12 cellular contexts compared by ENCODE assay signal in the genomic region with DNA sequence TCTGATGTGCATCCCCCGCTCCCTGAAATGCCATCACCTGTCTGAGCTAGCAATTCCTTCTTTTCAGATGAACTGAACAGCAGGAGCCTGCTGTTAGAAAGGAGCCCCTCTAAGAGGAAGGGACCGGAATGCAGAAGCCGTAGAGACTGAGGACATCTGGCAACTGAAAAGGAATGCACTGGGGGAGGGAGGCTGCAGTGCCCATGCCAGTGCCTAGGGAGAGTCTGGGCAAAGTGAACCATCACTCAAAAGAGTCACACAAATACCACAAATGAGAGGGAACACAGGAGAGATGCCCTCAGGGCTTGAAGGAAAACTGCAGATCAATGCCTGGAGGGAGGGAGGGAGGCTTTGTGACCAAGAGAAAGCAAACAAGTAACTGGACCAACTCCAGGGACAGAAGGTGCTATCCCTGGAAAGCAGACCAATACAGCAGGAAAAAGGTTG.
DNase-seq lines count a peak whose midpoint lies in the region; ATAC-seq and TF ChIP-seq lines count a peak whose summit lies in the region.
"Had no signal": no experiment of that assay in that cellular context is flagged by ENCODE, and none has a peak within 500 bp of the region (broad histone marks: within the 10 kb centered on the region; RNA-seq: fewer than 3 reads in every experiment).

No MANE protein-coding gene starts in this region.

- H3K4me2 ChIP-seq in PC-3 (ENCODE audit: low read length) = peak overlapping the region; percentile 42; the same call in 1 of the 2 replicates

- H3K9me3 ChIP-seq in heart left ventricle = no peaks in the 10 kb centered on the region
- no peaks in the 10 kb centered on the region for H3K9me3 ChIP-seq in right atrium auricular region
- no peaks in the 10 kb centered on the region for H3K9me3 ChIP-seq in PC-3 (ENCODE audit: low read length)
- H3K9me3 ChIP-seq in upper lobe of right lung = no peaks in the 10 kb centered on the region
- H3K9me3 ChIP-seq: neutrophil had no signal

- H2AFZ ChIP-seq in PC-3 (ENCODE audit: low read length) = no peak overlapping the region

- H3F3A ChIP-seq in PC-3 (ENCODE audit: low read length, unreplicated experiment) = no peaks in the 10 kb centered on the region

- H3K9me2 ChIP-seq in PC-3 (replicated peaks; ENCODE audit: low read length) = no peaks in the 10 kb centered on the region

- peaks cover 0 to 45% (median 26%) of the 10 kb centered on the region in 9 donors for H3K36me3 ChIP-seq in heart left ventricle
- peaks cover 14% of the 10 kb centered on the region for H3K36me3 ChIP-seq in right atrium auricular region
- peaks cover 30% of the 10 kb centered on the region for H3K36me3 ChIP-seq in PC-3 (ENCODE audit: low read depth, low read length)
- H3K36me3 ChIP-seq in upper lobe of right lung = peaks cover 33% of the 10 kb centered on the region

- CTCF ChIA-PET in PC-3 (lab: Charles Lee) = no interaction called here
- CTCF ChIA-PET in activated naive CD4-positive, alpha-beta T cell treated with anti-CD3 and anti-CD28 coated beads, Interleukin-2, amount 10 ng/mL, durations not matched to agents 7 days and 5 days (lab: Charles Lee) = no interaction called here

- TF ChIP-seq POLR2A in heart left ventricle (IDR thresholded peaks at IDR 0.05) = no peak

- DNase-seq in heart left ventricle (no peak), right atrium auricular region (ENCODE audit: low spot score) (no peak), PC-3 (peak; percentile 95), iPS DF 4.7 (ENCODE audit: extremely low read depth, low spot score) (peak; percentile 64), upper lobe of right lung (no peak)
- no peak for DNase-seq in activated naive CD4-positive, alpha-beta T cell treated with anti-CD3 and anti-CD28 coated beads, Interleukin-2, amount 10 ng/mL, durations not matched to agents 7 days and 5 days
- DNase-seq: activated T-cell treated with anti-CD3 and anti-CD28 coated beads, Interleukin-2, amount 50 U/mL, for 4 hours; dermis blood vessel endothelial cell; hippocampal formation had no signal

- H3K36me3 Mint-ChIP-seq in activated naive CD4-positive, alpha-beta T cell treated with anti-CD3 and anti-CD28 coated beads, Interleukin-2, amount 10 ng/mL, durations not matched to agents 7 days and 5 days = no peaks in the 10 kb centered on the region

- WGBS in heart left ventricle, 4 donors = 57 to 66% (median 62%) methylated on average over 3 of the region's 3 CpGs

- H3K4me3 Mint-ChIP-seq in activated naive CD4-positive, alpha-beta T cell treated with anti-CD3 and anti-CD28 coated beads, Interleukin-2, amount 10 ng/mL, durations not matched to agents 7 days and 5 days = no peak overlapping the region
- H3K4me3 Mint-ChIP-seq: activated T-cell treated with anti-CD3 and anti-CD28 coated beads, Interleukin-2, amount 50 U/mL, for 4 hours had no signal

- peak in 3 of 4 donors; percentile 31 to 53 (median 42) for ATAC-seq in heart left ventricle
- peak; percentile 84 for ATAC-seq in PC-3
- ATAC-seq in upper lobe of right lung = peak; percentile 51
- ATAC-seq in HG03108 (IDR thresholded peaks at IDR 0.05; ENCODE audit: unreplicated experiment) = no peak
- no peak for ATAC-seq in GM18517 (IDR thresholded peaks at IDR 0.05; ENCODE audit: unreplicated experiment)
- ATAC-seq: activated T-cell treated with anti-CD3 and anti-CD28 coated beads, Interleukin-2, amount 50 U/mL, for 4 hours had no signal

- peaks cover 5% of the 10 kb centered on the region for H3K27me3 Mint-ChIP-seq in activated naive CD4-positive, alpha-beta T cell treated with anti-CD3 and anti-CD28 coated beads, Interleukin-2, amount 10 ng/mL, durations not matched to agents 7 days and 5 days

- TF ChIP-seq CTCF in heart left ventricle (IDR thresholded peaks at IDR 0.05) = no peak
- TF ChIP-seq CTCF in right atrium auricular region (IDR thresholded peaks at IDR 0.05) = no peak
- TF ChIP-seq CTCF in PC-3 (conservative IDR thresholded peaks at IDR 0.05; ENCODE audit: low read depth, low read length) = no peak
- TF ChIP-seq CTCF in upper lobe of right lung (IDR thresholded peaks at IDR 0.05) = no peak

- H3K9me3 Mint-ChIP-seq in activated naive CD4-positive, alpha-beta T cell treated with anti-CD3 and anti-CD28 coated beads, Interleukin-2, amount 10 ng/mL, durations not matched to agents 7 days and 5 days = no peaks in the 10 kb centered on the region
- H3K9me3 Mint-ChIP-seq: activated T-cell treated with anti-CD3 and anti-CD28 coated beads, Interleukin-2, amount 50 U/mL, for 4 hours had no signal

- no peak overlapping the region for H3K27ac Mint-ChIP-seq in activated naive CD4-positive, alpha-beta T cell treated with anti-CD3 and anti-CD28 coated beads, Interleukin-2, amount 10 ng/mL, durations not matched to agents 7 days and 5 days

- no peaks in the 10 kb centered on the region for H3K4me1 Mint-ChIP-seq in activated naive CD4-positive, alpha-beta T cell treated with anti-CD3 and anti-CD28 coated beads, Interleukin-2, amount 10 ng/mL, durations not matched to agents 7 days and 5 days

- intact Hi-C loops in heart left ventricle (cut with DNase I) = no loop called here
- intact Hi-C loops in PC-3 (cut with micrococcal nuclease) = no loop called here
- intact Hi-C loops in upper lobe of right lung (cut with DNase I) = no loop called here

- no peak overlapping the region for H3K9ac ChIP-seq in PC-3 (ENCODE audit: low read length)

- POLR2A ChIA-PET in PC-3 (lab: Charles Lee; ENCODE audit: unreplicated experiment) = no interaction called here

- BruUV-seq in PC-3 (replicated peaks; lab: Mats Ljungman, UMichigan) = no TSS peak

- peaks cover 10% of the 10 kb centered on the region; the same call in 1 of the 2 replicates for H3K79me2 ChIP-seq in PC-3 (ENCODE audit: low read length)

- H3K4me3 ChIP-seq in heart left ventricle (no peak overlapping the region), right atrium auricular region (no peak overlapping the region), PC-3 (ENCODE audit: low read length) (no peak overlapping the region), upper lobe of right lung (no peak overlapping the region)

- no peaks in the 10 kb centered on the region for H3K27me3 ChIP-seq in heart left ventricle
- H3K27me3 ChIP-seq in right atrium auricular region = no peaks in the 10 kb centered on the region
- H3K27me3 ChIP-seq in PC-3 (ENCODE audit: low read length) = no peaks in the 10 kb centered on the region
- H3K27me3 ChIP-seq in upper lobe of right lung = no peaks in the 10 kb centered on the region
- H3K27me3 ChIP-seq: neutrophil had no signal

- H3K4me1 ChIP-seq in heart left ventricle (peaks cover 0 to 34% (median 22%) of the 10 kb centered on the region in 12 donors), right atrium auricular region (peaks cover 0 to 28% of the 10 kb centered on the region in 2 donors), PC-3 (ENCODE audit: insufficient read depth, low read length) (peaks cover 20% of the 10 kb centered on the region), upper lobe of right lung (no peaks in the 10 kb centered on the region)

- no peaks in the 10 kb centered on the region for H4K20me1 ChIP-seq in PC-3 (ENCODE audit: low read length)

- H3K27ac ChIP-seq in heart left ventricle (no peak overlapping the region), right atrium auricular region (no peak overlapping the region), PC-3 (ENCODE audit: low read length) (peak overlapping the region; percentile 21), upper lobe of right lung (no peak overlapping the region)
- H3K27ac ChIP-seq: neutrophil had no signal

Comparison
In these comparisons a context has a peak if more than half of its experiments do, and no peak if none do; other contexts are left out.
1. ATAC-seq: peak in heart left ventricle (3 of 4), PC-3 (single experiment) and upper lobe of right lung (single experiment); none in HG03108 (single experiment) and GM18517 (single experiment).
2. DNase-seq: peak in PC-3 (single experiment) and iPS DF 4.7 (single experiment); none in heart left ventricle (0 of 5), right atrium auricular region (single experiment), upper lobe of right lung (single experiment) and activated naive CD4-positive, alpha-beta T cell treated with anti-CD3 and anti-CD28 coated beads, Interleukin-2, amount 10 ng/mL, durations not matched to agents 7 days and 5 days (single experiment).